Comparison of ENCODE assay signal across 21 cellular contexts in genomic region chr17:29129731-29130130, GRCh38. TPM values are rescaled to one million over a fixed set of nuclear protein-coding genes. Genes with fewer than 3 reads are reported as not detected.
A peak's percentile ranks its signal among the peaks of the same experiment; 100 is the strongest.
DNase-seq lines count a peak whose midpoint lies in the region; FAIRE-seq and TF ChIP-seq lines count a peak whose summit lies in the region.
"Had no signal": no experiment of that assay in that cellular context is flagged by ENCODE, and none has a peak within 500 bp of the region (broad histone marks: within the 10 kb centered on the region; RNA-seq: fewer than 3 reads in every experiment).

No MANE protein-coding gene starts in this region.

- peak; percentile 27 for FAIRE-seq in urothelium cell line (lab: Jason Lieb, UNC)
- FAIRE-seq: G401.6, HTR-8/SVneo had no signal

- no peak overlapping the region for H3K4me3 ChIP-seq in cardiac muscle cell
- H3K4me3 ChIP-seq in right atrium auricular region, result no peak overlapping the region
- no peak overlapping the region for H3K4me3 ChIP-seq in neutrophil (ENCODE audit: low read depth in 1 of 2, low read length in 1 of 2)
- H3K4me3 ChIP-seq: MG63 had no signal

- no peak for DNase-seq in cardiac muscle cell (ENCODE audit: low read depth in 1 of 2, low spot score in 1 of 2)
- DNase-seq in right atrium auricular region (ENCODE audit: low spot score), result no peak
- DNase-seq in NCI-H2029 (lab: John Stamatoyannopoulos, UW), result peak; percentile 76
- DNase-seq in urothelium cell line (ENCODE audit: low spot score), result no peak
- no peak for DNase-seq in activated CD4-positive, CD25-positive, alpha-beta regulatory T cell (lab: John Stamatoyannopoulos, UW)
- no peak for DNase-seq in GM13976 (ENCODE audit: low spot score)
- DNase-seq: ACHN, H9, Karpas-422, MG63, NCI-H1048, NCI-H1436, NCI-H1930, NCI-H446, NCI-H748 treated with DMSO at 0.1 percent for 48 hours, OCI-M1, SHP77 treated with DMSO at 0.1 percent for 48 hours, SK-N-SH had no signal

- no peaks in the 10 kb centered on the region for H3K27me3 ChIP-seq in cardiac muscle cell
- no peaks in the 10 kb centered on the region for H3K27me3 ChIP-seq in right atrium auricular region
- no peaks in the 10 kb centered on the region for H3K27me3 ChIP-seq in neutrophil
- H3K27me3 ChIP-seq: MG63 had no signal

- H3K9me3 ChIP-seq in cardiac muscle cell (ENCODE audit: low read depth) (no peaks in the 10 kb centered on the region), right atrium auricular region (no peaks in the 10 kb centered on the region), neutrophil (no peaks in the 10 kb centered on the region)
- H3K9me3 ChIP-seq: MG63, SK-N-SH had no signal

- H3K36me3 ChIP-seq in cardiac muscle cell (peaks cover 7% of the 10 kb centered on the region), right atrium auricular region (peaks cover 7% of the 10 kb centered on the region), neutrophil (peaks cover 43% of the 10 kb centered on the region)
- H3K36me3 ChIP-seq: MG63 had no signal

- H3K4me1 ChIP-seq in cardiac muscle cell (ENCODE audit: low read depth), result peaks cover 56% of the 10 kb centered on the region
- peaks cover 0 to 81% of the 10 kb centered on the region in 2 donors for H3K4me1 ChIP-seq in right atrium auricular region
- peaks cover 33 to 34% of the 10 kb centered on the region in 2 experiments for H3K4me1 ChIP-seq in neutrophil (ENCODE audit: control insufficient read depth in 1 of 2, insufficient read depth in 1 of 2, low read depth in 1 of 2, low read length in 1 of 2)

- TF ChIP-seq CTCF in cardiac muscle cell (IDR thresholded peaks at IDR 0.05; ENCODE audit: low read depth, low read length), result no peak
- no peak for TF ChIP-seq CTCF in right atrium auricular region (IDR thresholded peaks at IDR 0.05)
- TF ChIP-seq CTCF in neutrophil (IDR thresholded peaks at IDR 0.05), result no peak
- TF ChIP-seq CTCF in GM13976 (IDR thresholded peaks at IDR 0.05; ENCODE audit: borderline replicate concordance, control extremely low read depth, extremely low read depth, insufficient read depth, missing control alignments), result no peak

- in situ Hi-C loops in GM13976 (cut with MboI; ENCODE audit: low sequenced_read_pairs, unreplicated experiment), result no loop called here

- peak overlapping the region; percentile 10 for H3K27ac ChIP-seq in cardiac muscle cell
- peak overlapping the region in 1 of 2 donors; percentile 10 for H3K27ac ChIP-seq in right atrium auricular region
- peak overlapping the region; percentile 11 for H3K27ac ChIP-seq in neutrophil

RNA-seq across cellular contexts. Expression of gene MYO18A, which starts 50.5 kb away (rescaled TPM):
- 326 and 564 TPM in 2 replicates for total RNA-seq in cardiac muscle cell
- polyA plus RNA-seq in cardiac muscle cell, result 186 and 218 TPM in 2 replicates
- 100 to 1,000 TPM; 159 to 219 TPM for total RNA-seq in right atrium auricular region
